19 cellular contexts compared by ENCODE assay signal in the genomic region with DNA sequence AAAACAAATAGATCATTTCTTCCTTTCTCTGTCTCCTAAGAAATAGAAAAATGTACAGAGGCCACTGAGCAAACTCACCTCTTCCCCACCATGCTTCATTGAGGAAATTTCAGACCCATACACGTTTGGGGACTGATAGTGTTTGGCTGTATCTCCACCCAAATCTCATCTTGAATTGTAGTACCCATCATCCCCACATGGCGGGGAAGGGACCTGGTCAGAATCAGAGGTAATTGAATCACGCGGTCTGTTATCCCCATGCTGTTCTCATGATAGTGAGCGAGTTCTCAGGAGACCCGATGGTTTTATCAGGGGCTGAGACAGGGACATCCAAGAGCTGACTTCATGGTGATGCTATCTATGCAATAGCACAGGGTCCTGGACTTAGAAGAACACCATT.
A peak's percentile ranks its signal among the peaks of the same experiment; 100 is the strongest.
DNase-seq lines count a peak whose midpoint lies in the region; ATAC-seq and TF ChIP-seq lines count a peak whose summit lies in the region.
"Had no signal": no experiment of that assay in that cellular context is flagged by ENCODE, and none has a peak within 500 bp of the region (broad histone marks: within the 10 kb centered on the region; RNA-seq: fewer than 3 reads in every experiment).

No MANE protein-coding gene starts in this region.

- H2AFZ ChIP-seq in OCI-LY1 (ENCODE audit: low read length), result no peak overlapping the region
- H2AFZ ChIP-seq: GM23248 had no signal

- H3K36me3 Mint-ChIP-seq in type B pancreatic cell, result no peaks in the 10 kb centered on the region
- H3K36me3 Mint-ChIP-seq in activated CD4-positive, alpha-beta memory T cell treated with anti-CD3 and anti-CD28 coated beads, Interleukin-2, amount 10 ng/mL, durations not matched to agents 7 days and 5 days (ENCODE audit: low read depth), result no peaks in the 10 kb centered on the region
- H3K36me3 Mint-ChIP-seq: natural killer cell had no signal

- peak; percentile 7 for DNase-seq in NCI-H82 (lab: John Stamatoyannopoulos, UW)
- DNase-seq in NCI-H82 treated with DMSO at 0.1 percent for 48 hours (lab: John Stamatoyannopoulos, UW; ENCODE audit: unreplicated experiment), result no peak
- no peak for DNase-seq in epithelial cell of esophagus (ENCODE audit: low read depth)
- DNase-seq in type B pancreatic cell (ENCODE audit: extremely low spot score, unreplicated experiment), result no peak
- no peak for DNase-seq in NCI-H748 (lab: John Stamatoyannopoulos, UW; ENCODE audit: unreplicated experiment)
- DNase-seq in activated CD4-positive, alpha-beta memory T cell treated with anti-CD3 and anti-CD28 coated beads, Interleukin-2, amount 10 ng/mL, durations not matched to agents 7 days and 5 days, result no peak
- DNase-seq: activated CD8-positive, alpha-beta memory T cell treated with anti-CD3 and anti-CD28 coated beads for 24 hours; activated effector memory CD4-positive, alpha-beta T cell treated with anti-CD3 and anti-CD28 coated beads, Interleukin-2, amount 50 U/mL, for 16 hours; aorta; COR-L47; GM23248; IMR-90; natural killer cell; NCI-H1092 treated with DMSO at 0.1 percent for 48 hours; NCI-H2227 treated with DMSO at 0.1 percent for 48 hours; substantia nigra had no signal

- POLR2A ChIA-PET in activated CD4-positive, alpha-beta memory T cell treated with anti-CD3 and anti-CD28 coated beads, Interleukin-2, amount 10 ng/mL, durations not matched to agents 7 days and 5 days (lab: Charles Lee), result no interaction called here

- H3K4me1 Mint-ChIP-seq in type B pancreatic cell (ENCODE audit: unreplicated experiment), result no peaks in the 10 kb centered on the region
- H3K4me1 Mint-ChIP-seq in activated CD4-positive, alpha-beta memory T cell treated with anti-CD3 and anti-CD28 coated beads, Interleukin-2, amount 10 ng/mL, durations not matched to agents 7 days and 5 days, result no peaks in the 10 kb centered on the region
- H3K4me1 Mint-ChIP-seq: natural killer cell had no signal

- no peaks in the 10 kb centered on the region for H4K20me1 ChIP-seq in OCI-LY1 (ENCODE audit: insufficient read depth, low read length)

- no peaks in the 10 kb centered on the region for H3K27me3 Mint-ChIP-seq in type B pancreatic cell
- no peaks in the 10 kb centered on the region for H3K27me3 Mint-ChIP-seq in activated CD4-positive, alpha-beta memory T cell treated with anti-CD3 and anti-CD28 coated beads, Interleukin-2, amount 10 ng/mL, durations not matched to agents 7 days and 5 days

- no peaks in the 10 kb centered on the region for H3F3A ChIP-seq in OCI-LY1 (ENCODE audit: insufficient read depth, low read length)

- H3K9me3 ChIP-seq in OCI-LY1 (ENCODE audit: low read length), result no peaks in the 10 kb centered on the region

- CTCF ChIA-PET in activated CD4-positive, alpha-beta memory T cell treated with anti-CD3 and anti-CD28 coated beads, Interleukin-2, amount 10 ng/mL, durations not matched to agents 7 days and 5 days (lab: Charles Lee), result no interaction called here

- no peaks in the 10 kb centered on the region for H3K9me2 ChIP-seq in OCI-LY1 (ENCODE audit: low read depth, low read length)

- no peak overlapping the region for H3K27ac ChIP-seq in OCI-LY1 (ENCODE audit: low read depth, low read length, poor library complexity, severe bottlenecking)
- H3K27ac ChIP-seq: GM23248 had no signal

- H3K27ac Mint-ChIP-seq in type B pancreatic cell, result no peak overlapping the region
- no peak overlapping the region for H3K27ac Mint-ChIP-seq in activated CD4-positive, alpha-beta memory T cell treated with anti-CD3 and anti-CD28 coated beads, Interleukin-2, amount 10 ng/mL, durations not matched to agents 7 days and 5 days
- H3K27ac Mint-ChIP-seq: natural killer cell had no signal

- H3K79me2 ChIP-seq in OCI-LY1 (ENCODE audit: insufficient read depth, low read length), result no peaks in the 10 kb centered on the region

- H3K4me1 ChIP-seq in OCI-LY1 (ENCODE audit: insufficient read depth, low read length, severe bottlenecking), result no peaks in the 10 kb centered on the region

- TF ChIP-seq CTCF in OCI-LY1 (IDR thresholded peaks at IDR 0.05; ENCODE audit: low read length), result peak; percentile 36; the same call in 1 of the 2 replicates
- peak; percentile 7 for TF ChIP-seq CTCF in epithelial cell of esophagus (IDR thresholded peaks at IDR 0.05; ENCODE audit: insufficient read depth, low read depth, low read length, missing control alignments)
- peak; percentile 53 for TF ChIP-seq CTCF in type B pancreatic cell (conservative IDR thresholded peaks at IDR 0.05)

- H3K36me3 ChIP-seq in OCI-LY1 (ENCODE audit: insufficient read depth, low read length), result no peaks in the 10 kb centered on the region

- H3K4me2 ChIP-seq in OCI-LY1 (ENCODE audit: low read length), result no peak overlapping the region

- H3K4me3 ChIP-seq in OCI-LY1 (ENCODE audit: low read depth, low read length, poor library complexity, severe bottlenecking) (no peak overlapping the region), epithelial cell of esophagus (ENCODE audit: low read length) (no peak overlapping the region)
- H3K4me3 ChIP-seq: GM23248, lung had no signal

- H3K9ac ChIP-seq in OCI-LY1 (ENCODE audit: low read length), result no peak overlapping the region
- H3K9ac ChIP-seq: GM23248 had no signal

- no peaks in the 10 kb centered on the region for H3K9me3 Mint-ChIP-seq in type B pancreatic cell
- peaks cover 19% of the 10 kb centered on the region for H3K9me3 Mint-ChIP-seq in activated CD4-positive, alpha-beta memory T cell treated with anti-CD3 and anti-CD28 coated beads, Interleukin-2, amount 10 ng/mL, durations not matched to agents 7 days and 5 days

- no peak overlapping the region for H3K4me3 Mint-ChIP-seq in type B pancreatic cell
- no peak overlapping the region for H3K4me3 Mint-ChIP-seq in activated CD4-positive, alpha-beta memory T cell treated with anti-CD3 and anti-CD28 coated beads, Interleukin-2, amount 10 ng/mL, durations not matched to agents 7 days and 5 days
- H3K4me3 Mint-ChIP-seq: natural killer cell had no signal

- H3K27me3 ChIP-seq in OCI-LY1 (ENCODE audit: insufficient read depth, low read length), result no peaks in the 10 kb centered on the region

- ATAC-seq in GM21381 (IDR thresholded peaks at IDR 0.05; ENCODE audit: unreplicated experiment), result no peak
- ATAC-seq: natural killer cell had no signal
